28 cellular contexts compared by ENCODE assay signal in genomic region chr14:72588521-72588920, GRCh38.
DNase-seq lines count a peak whose midpoint lies in the region; ATAC-seq, FAIRE-seq and TF ChIP-seq lines count a peak whose summit lies in the region.
"Had no signal": no experiment of that assay in that cellular context is flagged by ENCODE, and none has a peak within 500 bp of the region (broad histone marks: within the 10 kb centered on the region; RNA-seq: fewer than 3 reads in every experiment).

No MANE protein-coding gene starts in this region.

- peaks cover 53% of the 10 kb centered on the region for H3K9me3 Mint-ChIP-seq in activated T-helper 1 cell treated with anti-CD3 and anti-CD28 coated beads, Interleukin-12 subunit alpha, Interleukin-12 subunit beta, Interleukin-2, Interleukin-4 antibody, amounts not matched to agents 30 ng/mL and 10 ng/mL and 1 ng/mL, durations not matched to agents 14 hours and 24 hours and 36 hours
- peaks cover 3 to 10% of the 10 kb centered on the region in 2 donors for H3K9me3 Mint-ChIP-seq in stimulated activated naive B cell treated with anti-CD40 and anti-IgM and Interleukin-4, amounts not matched to agents 10 μg/mL and 1 μg/mL and 100 μg/mL, for 72 hours

- peaks cover 5% of the 10 kb centered on the region for H3K4me1 ChIP-seq in body of pancreas

- H3K36me3 ChIP-seq in body of pancreas (replicated peaks in 1 of 2; ENCODE audit: insufficient read depth in 1 of 2, low read depth in 2 of 2), result no peaks in the 10 kb centered on the region

- no peaks in the 10 kb centered on the region for H3K9me3 ChIP-seq in body of pancreas

- no peak overlapping the region for H3K4me3 ChIP-seq in body of pancreas
- H3K4me3 ChIP-seq: GM23248, K562, SK-N-MC had no signal

- TF ChIP-seq POLR2A in GM12891 (IDR thresholded peaks at IDR 0.05; ENCODE audit: low read depth, low read length), result no peak
- TF ChIP-seq POLR2A in body of pancreas (IDR thresholded peaks at IDR 0.05), result no peak

- no peak for TF ChIP-seq CTCF in body of pancreas (IDR thresholded peaks at IDR 0.05)

- peaks cover 43% of the 10 kb centered on the region for H3K4me1 Mint-ChIP-seq in activated T-helper 1 cell treated with anti-CD3 and anti-CD28 coated beads, Interleukin-12 subunit alpha, Interleukin-12 subunit beta, Interleukin-2, Interleukin-4 antibody, amounts not matched to agents 30 ng/mL and 10 ng/mL and 1 ng/mL, durations not matched to agents 14 hours and 24 hours and 36 hours (ENCODE audit: low read depth)
- H3K4me1 Mint-ChIP-seq in stimulated activated naive B cell treated with anti-CD40 and anti-IgM and Interleukin-4, amounts not matched to agents 10 μg/mL and 1 μg/mL and 100 μg/mL, for 72 hours, result peaks cover 17 to 26% of the 10 kb centered on the region in 2 donors

- peak; percentile 93 to 98 for ATAC-seq in stimulated activated naive B cell treated with anti-CD40 and anti-IgM and Interleukin-4, amounts not matched to agents 10 μg/mL and 1 μg/mL and 100 μg/mL, for 72 hours (replicated peaks)
- ATAC-seq in body of pancreas (no peak), HG02870 (IDR thresholded peaks at IDR 0.05; ENCODE audit: unreplicated experiment) (no peak)
- ATAC-seq: K562, Panc1, T-helper 17 cell had no signal

- H3K27me3 Mint-ChIP-seq in activated T-helper 1 cell treated with anti-CD3 and anti-CD28 coated beads, Interleukin-12 subunit alpha, Interleukin-12 subunit beta, Interleukin-2, Interleukin-4 antibody, amounts not matched to agents 30 ng/mL and 10 ng/mL and 1 ng/mL, durations not matched to agents 14 hours and 24 hours and 36 hours (ENCODE audit: insufficient read depth), result peaks cover 5% of the 10 kb centered on the region
- no peaks in the 10 kb centered on the region for H3K27me3 Mint-ChIP-seq in stimulated activated naive B cell treated with anti-CD40 and anti-IgM and Interleukin-4, amounts not matched to agents 10 μg/mL and 1 μg/mL and 100 μg/mL, for 72 hours

- H3K4me3 Mint-ChIP-seq in activated T-helper 1 cell treated with anti-CD3 and anti-CD28 coated beads, Interleukin-12 subunit alpha, Interleukin-12 subunit beta, Interleukin-2, Interleukin-4 antibody, amounts not matched to agents 30 ng/mL and 10 ng/mL and 1 ng/mL, durations not matched to agents 14 hours and 24 hours and 36 hours, result no peak overlapping the region
- peak overlapping the region in 1 of 2 donors; percentile 6 for H3K4me3 Mint-ChIP-seq in stimulated activated naive B cell treated with anti-CD40 and anti-IgM and Interleukin-4, amounts not matched to agents 10 μg/mL and 1 μg/mL and 100 μg/mL, for 72 hours
- H3K4me3 Mint-ChIP-seq: CD4-positive, alpha-beta memory T cell; T-helper 17 cell had no signal

- DNase-seq in GM12891 (ENCODE audit: insufficient read length, low spot score) (no peak), HTR-8/SVneo (ENCODE audit: insufficient read length, low spot score) (no peak), body of pancreas (no peak), HCEC 1CT (no peak), NCI-H82 (lab: John Stamatoyannopoulos, UW) (no peak)
- DNase-seq in activated T-helper 1 cell treated with anti-CD3 and anti-CD28 coated beads, Interleukin-12 subunit alpha, Interleukin-12 subunit beta, Interleukin-2, Interleukin-4 antibody, amounts not matched to agents 30 ng/mL and 10 ng/mL and 1 ng/mL, durations not matched to agents 14 hours and 24 hours and 36 hours (ENCODE audit: low spot score), result no peak
- peak; percentile 11 for DNase-seq in stimulated activated naive B cell treated with anti-CD40 and anti-IgM and Interleukin-4, amounts not matched to agents 10 μg/mL and 1 μg/mL and 100 μg/mL, for 72 hours
- DNase-seq: AML-193; C1 segment of cervical spinal cord; CD4-positive, alpha-beta memory T cell; COR-L47; DMS53; GM23248; H7; Kasumi-1; NCI-H1105 treated with DMSO at 0.1 percent for 48 hours; NCI-H146; NCI-H2029; NCI-H446; NCI-H524 treated with DMSO at 0.1 percent for 48 hours; NCI-H774; SHP77 treated with DMSO at 0.1 percent for 48 hours; T-helper 17 cell had no signal

- peak overlapping the region; percentile 2 for H3K27ac Mint-ChIP-seq in activated T-helper 1 cell treated with anti-CD3 and anti-CD28 coated beads, Interleukin-12 subunit alpha, Interleukin-12 subunit beta, Interleukin-2, Interleukin-4 antibody, amounts not matched to agents 30 ng/mL and 10 ng/mL and 1 ng/mL, durations not matched to agents 14 hours and 24 hours and 36 hours
- no peak overlapping the region for H3K27ac Mint-ChIP-seq in stimulated activated naive B cell treated with anti-CD40 and anti-IgM and Interleukin-4, amounts not matched to agents 10 μg/mL and 1 μg/mL and 100 μg/mL, for 72 hours
- H3K27ac Mint-ChIP-seq: CD4-positive, alpha-beta memory T cell; T-helper 17 cell had no signal

- no peak overlapping the region for H3K27ac ChIP-seq in body of pancreas
- H3K27ac ChIP-seq: GM23248, SK-N-MC had no signal

- no peaks in the 10 kb centered on the region for H3K27me3 ChIP-seq in body of pancreas

- FAIRE-seq in GM12891 (lab: Jason Lieb, UNC) (no peak), HTR-8/SVneo (lab: Jason Lieb, UNC) (peak; percentile 42)
- FAIRE-seq: A204.1, K562 had no signal

- peaks cover 37% of the 10 kb centered on the region for H3K36me3 Mint-ChIP-seq in activated T-helper 1 cell treated with anti-CD3 and anti-CD28 coated beads, Interleukin-12 subunit alpha, Interleukin-12 subunit beta, Interleukin-2, Interleukin-4 antibody, amounts not matched to agents 30 ng/mL and 10 ng/mL and 1 ng/mL, durations not matched to agents 14 hours and 24 hours and 36 hours (ENCODE audit: low read depth)
- H3K36me3 Mint-ChIP-seq in stimulated activated naive B cell treated with anti-CD40 and anti-IgM and Interleukin-4, amounts not matched to agents 10 μg/mL and 1 μg/mL and 100 μg/mL, for 72 hours, result peaks cover 3 to 7% of the 10 kb centered on the region in 2 donors

- intact Hi-C loops in activated T-helper 1 cell treated with anti-CD3 and anti-CD28 coated beads, Interleukin-12 subunit alpha, Interleukin-12 subunit beta, Interleukin-2, Interleukin-4 antibody, amounts not matched to agents 30 ng/mL and 10 ng/mL and 1 ng/mL, durations not matched to agents 14 hours and 24 hours and 36 hours (cut with micrococcal nuclease), result no loop called here
- intact Hi-C loops in body of pancreas (cut with DNase I), result no loop called here

- WGBS in body of pancreas, 2 donors, result 68 to 78% methylated on average over 5 of the region's 5 CpGs

TF ChIP-seq in GM12891, 5 proteins besides CTCF, POLR2A, EP300 and RAD21:
- TF ChIP-seq SPI1 (IDR thresholded peaks at IDR 0.05; ENCODE audit: low read depth, low read length) (0 out of 2 replicates have a peak, but pooled peaks have one; percentile 32), TAF1 (IDR thresholded peaks at IDR 0.05; ENCODE audit: low read depth, low read length) (no peak)

Comparison
In these comparisons a context has a peak if more than half of its experiments do, and no peak if none do; other contexts are left out.
1. ATAC-seq: peak in stimulated activated naive B cell treated with anti-CD40 and anti-IgM and Interleukin-4, amounts not matched to agents 10 μg/mL and 1 μg/mL and 100 μg/mL, for 72 hours (2 of 2); none in body of pancreas (single experiment) and HG02870 (single experiment).